In genomic region chr18:43714346-43715010, GRCh38 we compare ENCODE assay signal across 18 cellular contexts.
A peak's percentile ranks its signal among the peaks of the same experiment; 100 is the strongest.
DNase-seq lines count a peak whose midpoint lies in the region; ATAC-seq, FAIRE-seq and TF ChIP-seq lines count a peak whose summit lies in the region.
"Had no signal": no experiment of that assay in that cellular context is flagged by ENCODE, and none has a peak within 500 bp of the region (broad histone marks: within the 10 kb centered on the region; RNA-seq: fewer than 3 reads in every experiment).

No MANE protein-coding gene starts in this region.

- CTCF ChIA-PET in H1 (lab: Charles Lee; ENCODE audit: partially characterized antibody): interaction anchor here (1.1 kb wide), 1 partner anchor 57 kb away, joined by 4 read pairs; no protein-coding TSS in a partner anchor

- H4K8ac ChIP-seq in H1 (ENCODE audit: extremely low read depth, insufficient read depth, low read length): no peak overlapping the region

- no peak overlapping the region for H4K5ac ChIP-seq in H1 (ENCODE audit: insufficient read length, low read depth, low read length)

- H3K4ac ChIP-seq in H1 (replicated peaks; ENCODE audit: insufficient read length, low read depth, low read length): no peak overlapping the region

- no peak overlapping the region for H2AK5ac ChIP-seq in H1 (ENCODE audit: low read depth, low read length)

- peak; percentile 34 for ATAC-seq in Right ventricle myocardium inferior
- ATAC-seq in right cardiac atrium: no peak
- ATAC-seq in HG02885 (IDR thresholded peaks at IDR 0.05; ENCODE audit: poor library complexity, unreplicated experiment): no peak
- ATAC-seq: CD8-positive, alpha-beta T cell; GM12878 had no signal

- H2AFZ ChIP-seq in H1 (ENCODE audit: low read length) (no peak overlapping the region), neural cell (ENCODE audit: low read depth, low read length) (no peak overlapping the region)

- no peak for TF ChIP-seq RAD21 in H1 (IDR thresholded peaks at IDR 0.05 in 1 of 2, conservative IDR thresholded peaks at IDR 0.05 in 1 of 2; ENCODE audit: low read depth in 2 of 2, low read length in 2 of 2)
- TF ChIP-seq RAD21 in neural cell (conservative IDR thresholded peaks at IDR 0.05): no peak

- H3K27me3 ChIP-seq in right cardiac atrium (ENCODE audit: control insufficient read depth, insufficient read depth) (no peaks in the 10 kb centered on the region), H1 (replicated peaks in 1 of 4; ENCODE audit: control insufficient read depth in 3 of 4, extremely low read depth in 1 of 4, insufficient read depth in 3 of 4, low read length in 3 of 4) (no peaks in the 10 kb centered on the region), neural cell (ENCODE audit: insufficient read depth, low read depth, low read length) (no peaks in the 10 kb centered on the region)
- H3K27me3 ChIP-seq: BLaER1 treated with 17β-estradiol and CSF1 and Interleukin-3, amounts not matched to agents 10 nM and 100 nM had no signal

- WGBS in right cardiac atrium: 69% methylated on average over 3 of the region's 3 CpGs
- WGBS in H1 (ENCODE audit: extremely low coverage in 1 of 2, insufficient coverage in 1 of 2, insufficient read length in 1 of 2, insufficient replicate concordance in 2 of 2, low coverage in 1 of 2, low lambda C conversion rate in 2 of 2, missing lambda C conversion rate in 1 of 2), 2 experiments: 96% methylated on average over 3 of the region's 3 CpGs; no CpG with 5 or more reads in 1 of the 2 experiments

- H2BK12ac ChIP-seq in H1 (ENCODE audit: low read depth, low read length): no peak overlapping the region

- H3K4me1 Mint-ChIP-seq in chondrocyte (ENCODE audit: low read depth): peaks cover 8% of the 10 kb centered on the region
- H3K4me1 Mint-ChIP-seq: B cell had no signal

- H3K9ac ChIP-seq in H1 (replicated peaks in 1 of 4; ENCODE audit: extremely low read depth in 1 of 4, low read depth in 3 of 4, low read length in 3 of 4) (no peak overlapping the region), neural cell (ENCODE audit: low read length) (no peak overlapping the region)
- H3K9ac ChIP-seq: BLaER1 treated with 17β-estradiol and CSF1 and Interleukin-3, amounts not matched to agents 10 nM and 100 nM had no signal

- no peak overlapping the region for H3K4me3 Mint-ChIP-seq in chondrocyte (ENCODE audit: unreplicated experiment)
- H3K4me3 Mint-ChIP-seq: B cell; CD8-positive, alpha-beta T cell had no signal

- TF ChIP-seq CTCF in D721Med (IDR thresholded peaks at IDR 0.05; ENCODE audit: insufficient read depth, missing control alignments) (no peak), H1 (IDR thresholded peaks at IDR 0.05; ENCODE audit: control extremely low read depth in 1 of 3, insufficient read depth in 1 of 3, low read depth in 1 of 3, low read length in 3 of 3) (no peak), neural cell (IDR thresholded peaks at IDR 0.05; ENCODE audit: poor library complexity, severe bottlenecking) (no peak), chondrocyte (IDR thresholded peaks at IDR 0.05) (no peak)

- H3K79me2 ChIP-seq in H1 (ENCODE audit: control insufficient read depth in 1 of 2, insufficient read depth in 2 of 2, low read length in 2 of 2): no peaks in the 10 kb centered on the region
- no peaks in the 10 kb centered on the region for H3K79me2 ChIP-seq in neural cell (replicated peaks; ENCODE audit: insufficient read depth, low read length)

- no peaks in the 10 kb centered on the region for H3K36me3 Mint-ChIP-seq in chondrocyte (ENCODE audit: low read depth)
- H3K36me3 Mint-ChIP-seq: CD8-positive, alpha-beta T cell had no signal

- no peaks in the 10 kb centered on the region for H3K4me1 ChIP-seq in right cardiac atrium (ENCODE audit: control insufficient read depth, insufficient read depth, low read length)
- H3K4me1 ChIP-seq in H1 (replicated peaks in 1 of 4; ENCODE audit: control insufficient read depth in 3 of 4, insufficient read depth in 4 of 4, low read length in 3 of 4): peaks cover 2 to 5% (median 3%) of the 10 kb centered on the region in 4 experiments; a peak in 4 of 7 replicates
- H3K4me1 ChIP-seq: HAP-1 had no signal

- H2BK15ac ChIP-seq in H1 (ENCODE audit: low read length): no peak overlapping the region

- POLR2A ChIA-PET in H1 (lab: Charles Lee; ENCODE audit: partially characterized antibody): no interaction called here

- DNase-seq in Right ventricle myocardium inferior (ENCODE audit: missing footprints) (no peak), right cardiac atrium (no peak), D721Med (ENCODE audit: insufficient read length, low spot score) (no peak), H1 (ENCODE audit: low read depth in 1 of 2, low spot score in 2 of 2) (no peak), chondrocyte (ENCODE audit: low spot score) (no peak)
- DNase-seq: Calu3; CD8-positive, alpha-beta T cell; DMS 273 treated with DMSO at 0.1 percent for 48 hours; DMS53; DND-41; EL had no signal

- intact Hi-C loops in Right ventricle myocardium inferior (cut with DNase I): loop anchor here (2.0 kb wide), 1 partner anchor 58 kb away; no protein-coding TSS in a partner anchor
- intact Hi-C loops in right cardiac atrium (cut with DNase I): no loop called here

- H3K4me3 ChIP-seq in right cardiac atrium (ENCODE audit: low read length) (no peak overlapping the region), H1 (ENCODE audit: extremely low read depth in 1 of 4, insufficient read depth in 2 of 4, low read depth in 3 of 4, low read length in 4 of 4) (no peak overlapping the region), neural cell (ENCODE audit: low read length) (no peak overlapping the region)
- H3K4me3 ChIP-seq: BLaER1 treated with 17β-estradiol and CSF1 and Interleukin-3, amounts not matched to agents 10 nM and 100 nM; GM12878; HAP-1 had no signal

- H3F3A ChIP-seq in neural cell (ENCODE audit: insufficient read depth, low read length, poor library complexity, severe bottlenecking): no peaks in the 10 kb centered on the region

- no peak overlapping the region for H3K27ac Mint-ChIP-seq in chondrocyte (ENCODE audit: unreplicated experiment)
- H3K27ac Mint-ChIP-seq: B cell; CD8-positive, alpha-beta T cell had no signal

- H4K20me1 ChIP-seq in H1 (replicated peaks in 1 of 2; ENCODE audit: control insufficient read depth in 1 of 2, insufficient read depth in 2 of 2, low read length in 2 of 2) (no peaks in the 10 kb centered on the region), neural cell (ENCODE audit: insufficient read depth) (no peaks in the 10 kb centered on the region)
- H4K20me1 ChIP-seq: BLaER1 treated with 17β-estradiol and CSF1 and Interleukin-3, amounts not matched to agents 10 nM and 100 nM had no signal

- H3K36me3 ChIP-seq in H1 (ENCODE audit: control insufficient read depth in 2 of 4, insufficient read depth in 4 of 4, low read length in 3 of 4) (no peaks in the 10 kb centered on the region), neural cell (ENCODE audit: insufficient read depth, low read length) (no peaks in the 10 kb centered on the region)
- H3K36me3 ChIP-seq: BLaER1 treated with 17β-estradiol and CSF1 and Interleukin-3, amounts not matched to agents 10 nM and 100 nM; HAP-1 had no signal

- H3K23ac ChIP-seq in H1 (ENCODE audit: insufficient read length): no peak overlapping the region

- TF ChIP-seq EP300 in H1 (IDR thresholded peaks at IDR 0.05; ENCODE audit: borderline replicate concordance in 1 of 2, low read depth in 2 of 2, low read length in 2 of 2) (no peak), neural cell (conservative IDR thresholded peaks at IDR 0.05; ENCODE audit: poor library complexity, severe bottlenecking) (peak; percentile 19)

- H3K27ac ChIP-seq in right cardiac atrium (ENCODE audit: low read length) (no peak overlapping the region), H1 (ENCODE audit: low read depth, low read length) (no peak overlapping the region), neural cell (ENCODE audit: low read length) (no peak overlapping the region)
- H3K27ac ChIP-seq: BLaER1 treated with 17β-estradiol and CSF1 and Interleukin-3, amounts not matched to agents 10 nM and 100 nM; HL-60 had no signal

- H3K23me2 ChIP-seq in H1 (ENCODE audit: low read depth, low read length): no peaks in the 10 kb centered on the region

- no peak overlapping the region for H4K91ac ChIP-seq in H1 (replicated peaks; ENCODE audit: insufficient read length, low read length)

- FAIRE-seq in D721Med (lab: Jason Lieb, UNC) (peak; percentile 21), H1 (lab: Jason Lieb, UNC) (peak; percentile 13)
- FAIRE-seq: GM12878 had no signal

- H3K27me3 Mint-ChIP-seq in chondrocyte (ENCODE audit: low read depth): no peaks in the 10 kb centered on the region
- H3K27me3 Mint-ChIP-seq: B cell had no signal

- no peak for TF ChIP-seq POLR2A in H1 (IDR thresholded peaks at IDR 0.05; ENCODE audit: control extremely low read depth in 1 of 2, low read depth in 2 of 2, low read length in 2 of 2)

- no peak overlapping the region for H3K14ac ChIP-seq in H1 (ENCODE audit: insufficient read length)

- peaks cover 2% of the 10 kb centered on the region for H3K9me3 Mint-ChIP-seq in chondrocyte (ENCODE audit: low read depth)

- H3K9me3 ChIP-seq in right cardiac atrium (ENCODE audit: control insufficient read depth, low read length) (no peaks in the 10 kb centered on the region), H1 (ENCODE audit: insufficient read depth in 2 of 2, low read depth in 1 of 2, low read length in 1 of 2) (no peaks in the 10 kb centered on the region), neural cell (ENCODE audit: low read length) (no peaks in the 10 kb centered on the region)
- H3K9me3 ChIP-seq: BLaER1 treated with 17β-estradiol and CSF1 and Interleukin-3, amounts not matched to agents 10 nM and 100 nM; HAP-1 had no signal

- no peak overlapping the region for H3K56ac ChIP-seq in H1 (replicated peaks; ENCODE audit: insufficient read length, low read depth, low read length)

- H2BK20ac ChIP-seq in H1 (ENCODE audit: low read length): no peak overlapping the region

- no peak overlapping the region for H2BK5ac ChIP-seq in H1 (ENCODE audit: low read depth, low read length)

- no peak overlapping the region; the same call in 1 of the 2 replicates for H3K18ac ChIP-seq in H1 (ENCODE audit: extremely low read depth, low read length)

- no peaks in the 10 kb centered on the region for H3K9me2 ChIP-seq in neural cell (ENCODE audit: insufficient read depth, low read length)

- H3K79me1 ChIP-seq in H1 (ENCODE audit: low read depth, low read length): no peaks in the 10 kb centered on the region

- H3K4me2 ChIP-seq in H1 (ENCODE audit: insufficient read depth in 1 of 2, low read depth in 2 of 2, low read length in 2 of 2): no peak overlapping the region
- no peak overlapping the region for H3K4me2 ChIP-seq in neural cell (ENCODE audit: low read length)
- H3K4me2 ChIP-seq: BLaER1 treated with 17β-estradiol and CSF1 and Interleukin-3, amounts not matched to agents 10 nM and 100 nM had no signal

- H2BK120ac ChIP-seq in H1 (replicated peaks; ENCODE audit: low read depth, low read length): no peak overlapping the region

TF ChIP-seq in neural cell, 6 proteins besides CTCF, POLR2A, EP300 and RAD21 (continues in another document):
- TF ChIP-seq EZH2 (IDR thresholded peaks at IDR 0.05; ENCODE audit: borderline replicate concordance, insufficient read depth, low read length, poor library complexity, severe bottlenecking) (no peak), TAF1 (IDR thresholded peaks at IDR 0.05; ENCODE audit: low read depth) (no peak), SMC3 (conservative IDR thresholded peaks at IDR 0.05; ENCODE audit: poor library complexity) (no peak)
